9 cellular contexts compared by ENCODE assay signal in genomic region chr10:113087082-113088029, GRCh38.
A peak's percentile ranks its signal among the peaks of the same experiment; 100 is the strongest.
DNase-seq lines count a peak whose midpoint lies in the region; ATAC-seq and TF ChIP-seq lines count a peak whose summit lies in the region.
"Had no signal": no experiment of that assay in that cellular context is flagged by ENCODE, and none has a peak within 500 bp of the region (broad histone marks: within the 10 kb centered on the region; RNA-seq: fewer than 3 reads in every experiment).

No MANE protein-coding gene starts in this region.

- ATAC-seq in Panc1: peak; percentile 97
- no peak for ATAC-seq in GM21360 (IDR thresholded peaks at IDR 0.05; ENCODE audit: unreplicated experiment)
- ATAC-seq in GM21737 (IDR thresholded peaks at IDR 0.05; ENCODE audit: unreplicated experiment): no peak

- no peaks in the 10 kb centered on the region for H3K9me3 ChIP-seq in Panc1 (ENCODE audit: control insufficient read depth, insufficient read depth, low read depth, low read length)
- no peaks in the 10 kb centered on the region for H3K9me3 ChIP-seq in esophagus (ENCODE audit: control insufficient read depth in 2 of 2, insufficient read depth in 1 of 2, low read depth in 1 of 2, low read length in 1 of 2)

- intact Hi-C loops in Panc1 (cut with micrococcal nuclease; ENCODE audit: unreplicated experiment): no loop called here

- H3K4me1 ChIP-seq in Panc1 (ENCODE audit: control insufficient read depth, insufficient read depth, low read length): peaks cover 80% of the 10 kb centered on the region
- H3K4me1 ChIP-seq in esophagus (ENCODE audit: control insufficient read depth in 2 of 2, insufficient read depth in 2 of 2, low read length in 1 of 2): peaks cover 0 to 2% of the 10 kb centered on the region in 2 donors

- H3K27ac ChIP-seq in Panc1 (ENCODE audit: low read length) (peak overlapping the region; percentile 99), esophagus (ENCODE audit: low read depth in 2 of 2, low read length in 1 of 2) (peak overlapping the region; percentile 14 to 69)

- H3K4me3 ChIP-seq in Panc1 (ENCODE audit: low read depth in 2 of 2, low read length in 2 of 2) (0 out of 4 replicates have a peak overlapping the region, but pooled peaks of 1 of the 2 experiments have one; percentile 7), esophagus (ENCODE audit: low read depth in 1 of 2, low read length in 2 of 2) (no peak overlapping the region)

- H3K36me3 ChIP-seq in Panc1 (ENCODE audit: control insufficient read depth, insufficient read depth, low read length) (no peaks in the 10 kb centered on the region), esophagus (ENCODE audit: control insufficient read depth in 2 of 2, insufficient read depth in 2 of 2, low read length in 1 of 2) (peaks cover 0 to 2% of the 10 kb centered on the region in 2 donors)

- POLR2A ChIA-PET in Panc1 (lab: Charles Lee): interaction anchor here (0.7 to 1.0 kb wide), 2 partner anchors 14 to 37 kb away, joined by 3 to 4 read pairs; no protein-coding TSS in a partner anchor

- BruUV-seq in Panc1 (replicated peaks; lab: Mats Ljungman, UMichigan): TSS peak; percentile 94

- no peak for TF ChIP-seq CTCF in Panc1 (IDR thresholded peaks at IDR 0.05)

- in situ Hi-C loops in Caki2 (cut with HindIII; ENCODE audit: low pct_unique_long_range_greater_than_20kb, low sequenced_read_pairs) (no loop called here), Panc1 (cut with HindIII; ENCODE audit: low pct_unique_long_range_greater_than_20kb, low sequenced_read_pairs) (no loop called here)

- H3K27me3 ChIP-seq in Panc1 (ENCODE audit: control insufficient read depth, insufficient read depth, low read length) (no peaks in the 10 kb centered on the region), esophagus (ENCODE audit: control insufficient read depth in 1 of 2, insufficient read depth in 2 of 2, low read length in 2 of 2) (no peaks in the 10 kb centered on the region)

- DNase-seq in Caki2 (ENCODE audit: low read depth) (peak; percentile 88), Panc1 (ENCODE audit: low read depth, low spot score) (peak; percentile 96), non-pigmented ciliary epithelial cell (ENCODE audit: low read depth) (peak; percentile 99), NCI-H187 treated with DMSO at 0.1 percent for 48 hours (lab: John Stamatoyannopoulos, UW) (no peak)
- DNase-seq in activated CD4-positive, alpha-beta T cell treated with anti-CD3 and anti-CD28 coated beads for 1 hour: no peak
- DNase-seq: stimulated activated naive B cell treated with anti-CD40 and anti-IgM and Interleukin-4, amounts not matched to agents 10 μg/mL and 1 μg/mL and 100 μg/mL, for 72 hours had no signal

- 57 to 63% methylated on average over 11 of the region's 11 CpGs for WGBS in esophagus, 2 donors

- CTCF ChIA-PET in Panc1 (lab: Charles Lee): interaction anchor here (0.6 to 1.0 kb wide), 3 partner anchors 13 to 484 kb away, joined by 3 to 6 read pairs (median 4); partner anchors contain the start of gene TCF7L2

Comparison
In these comparisons a context has a peak if more than half of its experiments do, and no peak if none do; other contexts are left out.
1. DNase-seq: peak in Caki2 (single experiment), Panc1 (single experiment) and non-pigmented ciliary epithelial cell (single experiment); none in activated CD4-positive, alpha-beta T cell treated with anti-CD3 and anti-CD28 coated beads for 1 hour (single experiment) and NCI-H187 treated with DMSO at 0.1 percent for 48 hours (single experiment).